Comparison of ENCODE assay signal across 8 cellular contexts in the genomic region with DNA sequence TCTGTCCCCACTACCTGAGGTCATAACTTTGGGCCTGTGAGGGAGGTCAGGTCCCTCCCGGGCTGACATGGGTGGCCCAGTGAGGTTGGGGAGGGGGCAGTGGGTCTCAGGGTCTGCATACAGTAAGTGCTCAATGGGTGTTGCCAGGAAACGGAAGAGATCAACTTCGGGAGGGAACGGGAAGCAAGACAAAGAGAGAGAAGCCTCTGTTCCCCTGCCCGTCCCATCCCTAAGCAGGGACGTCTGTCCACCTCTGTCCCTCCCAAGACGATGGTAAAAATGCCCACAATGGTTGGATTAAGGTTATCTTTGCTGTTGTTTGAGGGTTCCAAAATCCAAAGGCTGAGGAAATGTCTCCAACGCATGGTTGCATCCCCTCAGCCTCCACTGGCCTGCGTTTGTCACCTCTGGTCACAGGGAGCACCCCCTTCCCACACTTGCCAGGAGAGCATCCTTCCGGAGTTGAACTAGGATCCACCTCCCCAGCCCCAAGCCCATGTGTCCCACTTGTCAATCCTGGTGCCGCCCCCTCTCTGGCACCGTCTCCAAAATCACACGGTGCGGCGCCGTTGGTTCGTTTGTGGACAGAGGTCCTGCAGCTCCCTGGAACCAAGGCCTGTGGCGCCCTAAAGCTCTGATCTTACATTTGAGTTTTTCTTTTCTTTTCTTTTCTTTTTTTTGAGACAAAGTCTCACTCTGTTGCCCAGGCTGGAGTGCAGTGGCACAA. TPM values are rescaled to one million over a fixed set of nuclear protein-coding genes. Genes with fewer than 3 reads are reported as not detected.
DNase-seq lines count a peak whose midpoint lies in the region; ATAC-seq and TF ChIP-seq lines count a peak whose summit lies in the region.

No MANE protein-coding gene starts in this region.

- ATAC-seq in HCT116 (no peak), HG03439 (IDR thresholded peaks at IDR 0.05; ENCODE audit: unreplicated experiment) (no peak), HG03097 (IDR thresholded peaks at IDR 0.05; ENCODE audit: low FRiP score, unreplicated experiment) (no peak), HG02798 (IDR thresholded peaks at IDR 0.05; ENCODE audit: poor library complexity, unreplicated experiment) (no peak)

- H3K4me1 ChIP-seq in HCT116 (ENCODE audit: control insufficient read depth in 1 of 2, insufficient read depth in 2 of 2, low read length in 2 of 2) (peaks cover 10 to 35% of the 10 kb centered on the region in 2 experiments), iPS DF 6.9 (ENCODE audit: control insufficient read depth, insufficient read depth, low read length) (peaks cover 5% of the 10 kb centered on the region; the same call in 1 of the 2 replicates), skeletal muscle satellite cell (ENCODE audit: control insufficient read depth, insufficient read depth, low read length) (peaks cover 12% of the 10 kb centered on the region)

- intact Hi-C loops in HCT116 (cut with micrococcal nuclease), result loop anchor here (2.0 kb wide), 1 partner anchor 45 kb away; no protein-coding TSS in a partner anchor

- CTCF ChIA-PET in HCT116 (lab: Charles Lee), result no interaction called here

- no peaks in the 10 kb centered on the region for H4K20me1 ChIP-seq in HCT116 (ENCODE audit: insufficient read depth)

- no peak for TF ChIP-seq RAD21 in HCT116 (IDR thresholded peaks at IDR 0.05; ENCODE audit: low read depth)

- POLR2A ChIA-PET in HCT116 (lab: Charles Lee), result no interaction called here

- H3K36me3 ChIP-seq in HCT116 (ENCODE audit: control insufficient read depth in 1 of 2, insufficient read depth in 2 of 2, low read length in 2 of 2) (peaks cover 0 to 5% of the 10 kb centered on the region in 2 experiments; a peak in 1 of 4 replicates), iPS DF 6.9 (ENCODE audit: control insufficient read depth, insufficient read depth, low read length) (0 out of 2 replicates have a peak, but pooled peaks cover 2% of the 10 kb centered on the region), skeletal muscle satellite cell (ENCODE audit: insufficient read depth, low read length) (peaks cover 23% of the 10 kb centered on the region)

- BruUV-seq in HCT116 (replicated peaks; lab: Mats Ljungman, UMichigan), result no TSS peak

- H3K9me3 ChIP-seq in HCT116 (ENCODE audit: control insufficient read depth in 1 of 2, insufficient read depth in 1 of 2, low read depth in 1 of 2, low read length in 2 of 2), result no peaks in the 10 kb centered on the region
- H3K9me3 ChIP-seq in iPS DF 6.9 (ENCODE audit: control insufficient read depth, insufficient read depth, low read length), result no peaks in the 10 kb centered on the region
- H3K9me3 ChIP-seq in skeletal muscle satellite cell (replicated peaks; ENCODE audit: low read length), result no peaks in the 10 kb centered on the region

- DNase-seq in HCT116 (ENCODE audit: low read depth, low spot score), result no peak
- DNase-seq in iPS DF 6.9 (ENCODE audit: low read depth, low spot score), result no peak
- no peak for DNase-seq in KG1 (lab: John Stamatoyannopoulos, UW)

- H3K27me3 ChIP-seq in HCT116 (ENCODE audit: insufficient read depth, low read length) (no peaks in the 10 kb centered on the region), iPS DF 6.9 (ENCODE audit: control insufficient read depth, insufficient read depth, low read length) (no peaks in the 10 kb centered on the region; the same call in 1 of the 2 replicates), skeletal muscle satellite cell (ENCODE audit: control insufficient read depth, insufficient read depth, low read length) (no peaks in the 10 kb centered on the region)

- RAD21 ChIA-PET in HCT116 (lab: Charles Lee; ENCODE audit: low non-redundant PET in 1 of 2, low total read pairs in 2 of 2, uncharacterized antibody in 2 of 2, unreplicated experiment in 2 of 2), result no interaction called here

- no CpG with 5 or more reads among the region's 18 CpGs for WGBS in iPS DF 6.9 (ENCODE audit: insufficient coverage, insufficient read length)

- no peak overlapping the region for H3K27ac ChIP-seq in HCT116 (ENCODE audit: low read depth, low read length)
- H3K27ac ChIP-seq in iPS DF 6.9 (ENCODE audit: low read length), result no peak overlapping the region

- peak overlapping the region; percentile 65 for H3K4me2 ChIP-seq in HCT116 (ENCODE audit: low read length)
- H3K4me2 ChIP-seq in skeletal muscle satellite cell (ENCODE audit: low read length), result peak overlapping the region; percentile 82

- H3K4me3 ChIP-seq in HCT116 (replicated peaks in 1 of 2; ENCODE audit: low read depth in 1 of 2, low read length in 2 of 2) (peak overlapping the region; percentile 8 to 32; a peak in 3 of 4 replicates), WI38 (ENCODE audit: low read depth, low read length) (peak overlapping the region; percentile 46), iPS DF 6.9 (ENCODE audit: low read length) (peak overlapping the region; percentile 10; the same call in 1 of the 2 replicates), skeletal muscle satellite cell (ENCODE audit: low read length) (peak overlapping the region; percentile 68)

- no peak for TF ChIP-seq CTCF in HCT116 (IDR thresholded peaks at IDR 0.05 in 2 of 3, conservative IDR thresholded peaks at IDR 0.05 in 1 of 3; ENCODE audit: borderline replicate concordance in 1 of 3, insufficient read depth in 1 of 3, low read depth in 2 of 3, low read length in 2 of 3)
- no peak for TF ChIP-seq CTCF in WI38 (IDR thresholded peaks at IDR 0.05; ENCODE audit: low read depth, low read length)

- peaks cover 9% of the 10 kb centered on the region; the same call in 1 of the 2 replicates for H3K79me2 ChIP-seq in HCT116 (ENCODE audit: insufficient read depth, low read length)

- H3K9ac ChIP-seq in HCT116 (ENCODE audit: low read length) (no peak overlapping the region), skeletal muscle satellite cell (ENCODE audit: low read depth, low read length) (no peak overlapping the region)

- H2AFZ ChIP-seq in HCT116 (ENCODE audit: low read depth, low read length, poor library complexity, severe bottlenecking), result peak overlapping the region; percentile 54

- no peak for TF ChIP-seq POLR2A in HCT116 (IDR thresholded peaks at IDR 0.05; ENCODE audit: borderline replicate concordance, extremely low read depth, insufficient read depth, insufficient read length)

- H3K9me2 ChIP-seq in HCT116 (ENCODE audit: insufficient read depth), result no peaks in the 10 kb centered on the region

TF ChIP-seq in HCT116, 20 proteins besides CTCF, POLR2A, EP300 and RAD21:
- TF ChIP-seq, protein P1, sequence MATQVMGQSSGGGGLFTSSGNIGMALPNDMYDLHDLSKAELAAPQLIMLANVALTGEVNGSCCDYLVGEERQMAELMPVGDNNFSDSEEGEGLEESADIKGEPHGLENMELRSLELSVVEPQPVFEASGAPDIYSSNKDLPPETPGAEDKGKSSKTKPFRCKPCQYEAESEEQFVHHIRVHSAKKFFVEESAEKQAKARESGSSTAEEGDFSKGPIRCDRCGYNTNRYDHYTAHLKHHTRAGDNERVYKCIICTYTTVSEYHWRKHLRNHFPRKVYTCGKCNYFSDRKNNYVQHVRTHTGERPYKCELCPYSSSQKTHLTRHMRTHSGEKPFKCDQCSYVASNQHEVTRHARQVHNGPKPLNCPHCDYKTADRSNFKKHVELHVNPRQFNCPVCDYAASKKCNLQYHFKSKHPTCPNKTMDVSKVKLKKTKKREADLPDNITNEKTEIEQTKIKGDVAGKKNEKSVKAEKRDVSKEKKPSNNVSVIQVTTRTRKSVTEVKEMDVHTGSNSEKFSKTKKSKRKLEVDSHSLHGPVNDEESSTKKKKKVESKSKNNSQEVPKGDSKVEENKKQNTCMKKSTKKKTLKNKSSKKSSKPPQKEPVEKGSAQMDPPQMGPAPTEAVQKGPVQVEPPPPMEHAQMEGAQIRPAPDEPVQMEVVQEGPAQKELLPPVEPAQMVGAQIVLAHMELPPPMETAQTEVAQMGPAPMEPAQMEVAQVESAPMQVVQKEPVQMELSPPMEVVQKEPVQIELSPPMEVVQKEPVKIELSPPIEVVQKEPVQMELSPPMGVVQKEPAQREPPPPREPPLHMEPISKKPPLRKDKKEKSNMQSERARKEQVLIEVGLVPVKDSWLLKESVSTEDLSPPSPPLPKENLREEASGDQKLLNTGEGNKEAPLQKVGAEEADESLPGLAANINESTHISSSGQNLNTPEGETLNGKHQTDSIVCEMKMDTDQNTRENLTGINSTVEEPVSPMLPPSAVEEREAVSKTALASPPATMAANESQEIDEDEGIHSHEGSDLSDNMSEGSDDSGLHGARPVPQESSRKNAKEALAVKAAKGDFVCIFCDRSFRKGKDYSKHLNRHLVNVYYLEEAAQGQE (IDR thresholded peaks at IDR 0.05; ENCODE audit: low read depth), result no peak
- no peak for TF ChIP-seq YY1 (IDR thresholded peaks at IDR 0.05; ENCODE audit: extremely low read depth, insufficient replicate concordance, low read depth, low read length)
- no peak for TF ChIP-seq EGR1 (IDR thresholded peaks at IDR 0.05; ENCODE audit: low read depth)
- TF ChIP-seq EZH2 (IDR thresholded peaks at IDR 0.05), result no peak
- TF ChIP-seq FOSL1 (IDR thresholded peaks at IDR 0.05; ENCODE audit: low read depth), result no peak
- TF ChIP-seq JUND (IDR thresholded peaks at IDR 0.05), result no peak
- no peak for TF ChIP-seq TCF7L2 (IDR thresholded peaks at IDR 0.05; ENCODE audit: borderline replicate concordance, extremely low read depth, insufficient read depth, insufficient read length)
- TF ChIP-seq CEBPB (IDR thresholded peaks at IDR 0.05; ENCODE audit: low read depth), result no peak
- TF ChIP-seq, protein P2, sequence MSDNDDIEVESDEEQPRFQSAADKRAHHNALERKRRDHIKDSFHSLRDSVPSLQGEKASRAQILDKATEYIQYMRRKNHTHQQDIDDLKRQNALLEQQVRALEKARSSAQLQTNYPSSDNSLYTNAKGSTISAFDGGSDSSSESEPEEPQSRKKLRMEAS (IDR thresholded peaks at IDR 0.05), result no peak
- TF ChIP-seq SRF (IDR thresholded peaks at IDR 0.05; ENCODE audit: low read depth), result no peak
- TF ChIP-seq ZFX (IDR thresholded peaks at IDR 0.05), result no peak
- no peak for TF ChIP-seq CBX3 (IDR thresholded peaks at IDR 0.05; ENCODE audit: low read depth)
- no peak for TF ChIP-seq SIN3A (IDR thresholded peaks at IDR 0.05; ENCODE audit: low read depth)

RNA-seq across cellular contexts. Expression of a gene that starts 0.8 kb away (rescaled TPM):
- total RNA-seq in HCT116 (2021; ENCODE audit: unreplicated experiment), result 45.2 TPM
- polyA plus RNA-seq in HCT116 (2012), result 50.6 and 54.1 TPM in 2 replicates
- total RNA-seq in skeletal muscle satellite cell (2012; rRNA removed), result 57.2 and 66.4 TPM in 2 replicates

RNA-seq across cellular contexts. Expression of a gene that starts 22.3 kb away (rescaled TPM):
- total RNA-seq in HCT116 (2021; ENCODE audit: unreplicated experiment), result 51.9 TPM
- 41.1 and 44.3 TPM in 2 replicates for polyA plus RNA-seq in HCT116 (2012)
- 70.2 and 74.5 TPM in 2 replicates for total RNA-seq in skeletal muscle satellite cell (2012; rRNA removed)

RNA-seq across cellular contexts. Expression of a gene that starts 22.6 kb away (rescaled TPM):
- 263 TPM for total RNA-seq in HCT116 (2021; ENCODE audit: unreplicated experiment)
- 279 and 360 TPM in 2 replicates for polyA plus RNA-seq in HCT116 (2012)
- total RNA-seq in skeletal muscle satellite cell (2012; rRNA removed), result 280 and 312 TPM in 2 replicates

RNA-seq across cellular contexts. Expression of a gene that starts 45.8 kb away (rescaled TPM):
- 0.96 TPM for total RNA-seq in HCT116 (2021; ENCODE audit: unreplicated experiment)
- polyA plus RNA-seq in HCT116 (2012), result 0.55 and 0.76 TPM in 2 replicates
- 1.3 and 3.5 TPM in 2 replicates for total RNA-seq in skeletal muscle satellite cell (2012; rRNA removed)

Comparison
In these comparisons a context has a peak if more than half of its experiments do, and no peak if none do; other contexts are left out.
1. H3K4me3 ChIP-seq: peak in every context shown above with its lines; median percentile 68 in skeletal muscle satellite cell; 46 in WI38; 20 in HCT116; 10 in iPS DF 6.9.